ENCODE assay signal across 10 cellular contexts in genomic region chr14:73237786-73238261, GRCh38. TPM values are rescaled to one million over a fixed set of nuclear protein-coding genes. Genes with fewer than 3 reads are reported as not detected.
DNase-seq lines count a peak whose midpoint lies in the region; ATAC-seq and TF ChIP-seq lines count a peak whose summit lies in the region.
"Had no signal": no experiment of that assay in that cellular context is flagged by ENCODE, and none has a peak within 500 bp of the region (broad histone marks: within the 10 kb centered on the region; RNA-seq: fewer than 3 reads in every experiment).

No MANE protein-coding gene starts in this region.

- peak overlapping the region in 1 of 2 donors; percentile 68 for H3K27ac ChIP-seq in coronary artery
- no peak overlapping the region for H3K27ac ChIP-seq in mesodermal cell (ENCODE audit: low read depth, low read length, severe bottlenecking)
- H3K27ac ChIP-seq: KMS-11 had no signal

- in situ Hi-C loops in HAP-1 (cut with MboI; ENCODE audit: low sequenced_read_pairs) = no loop called here

- H3K4me3 ChIP-seq in HAP-1 (peak overlapping the region; percentile 67), coronary artery (peak overlapping the region; percentile 74), mesodermal cell (ENCODE audit: extremely low read depth, insufficient read depth, low read length, poor library complexity, severe bottlenecking) (peak overlapping the region; percentile 28)

- DNase-seq in 8988T = peak; percentile 50
- peak; percentile 5 to 57 for DNase-seq in HAP-1 (ENCODE audit: low spot score in 2 of 2)
- DNase-seq in coronary artery (ENCODE audit: low spot score) = peak; percentile 65
- no peak for DNase-seq in NCI-H1436 (lab: John Stamatoyannopoulos, UW)
- DNase-seq in occipital lobe (lab: John Stamatoyannopoulos, UW) = no peak
- no peak for DNase-seq in cortex of kidney (lab: John Stamatoyannopoulos, UW)
- DNase-seq: activated naive CD4-positive, alpha-beta T cell treated with Interleukin-2 at 50 U/mL for 16 hours had no signal

- H3K4me1 ChIP-seq in HAP-1 = peaks cover 9% of the 10 kb centered on the region
- peaks cover 25% of the 10 kb centered on the region for H3K4me1 ChIP-seq in mesodermal cell (ENCODE audit: control insufficient read depth, insufficient read depth, low read length, poor library complexity, severe bottlenecking)

- H3K27me3 ChIP-seq in HAP-1 (ENCODE audit: low read depth) = no peaks in the 10 kb centered on the region

- whole genome bisulfite sequencing in mesodermal cell (ENCODE audit: insufficient coverage in 2 of 2), 2 experiments = 0 to 2% methylated on average over 42 to 52 of the region's 58 CpGs

- H3K9me3 ChIP-seq in HAP-1 (no peaks in the 10 kb centered on the region), mesodermal cell (ENCODE audit: control insufficient read depth, low read length) (no peaks in the 10 kb centered on the region)

- TF ChIP-seq CTCF in coronary artery (IDR thresholded peaks at IDR 0.05) = no peak

- no peak for ATAC-seq in HG03196 (IDR thresholded peaks at IDR 0.05; ENCODE audit: unreplicated experiment)

- no peaks in the 10 kb centered on the region for H3K36me3 ChIP-seq in HAP-1 (replicated peaks)
- H3K36me3 ChIP-seq in mesodermal cell (ENCODE audit: control insufficient read depth, insufficient read depth, low read length) = no peaks in the 10 kb centered on the region

RNA-seq across cellular contexts. Expression of gene PAPLN, which starts 0.5 kb away (rescaled TPM):
- 1.3 TPM for polyA plus RNA-seq in mesodermal cell (2013, experiment 1 of 2)
- polyA plus RNA-seq in mesodermal cell (2013, experiment 2 of 2) = 1.3 TPM
- 1.6 TPM for total RNA-seq in occipital lobe

Comparison
In these comparisons a context has a peak if more than half of its experiments do, and no peak if none do; other contexts are left out.
1. DNase-seq: peak in 8988T (single experiment), HAP-1 (2 of 2) and coronary artery (single experiment); none in NCI-H1436 (single experiment), occipital lobe (single experiment) and cortex of kidney (single experiment).
2. Peak in every context shown above with its lines, with median percentiles within 50 percentile points of each other: H3K4me3 ChIP-seq.